In genomic region chr3:184314700-184315505, GRCh38 we compare ENCODE assay signal across 8 cellular contexts. TPM values are rescaled to one million over a fixed set of nuclear protein-coding genes. Genes with fewer than 3 reads are reported as not detected.
DNase-seq lines count a peak whose midpoint lies in the region; ATAC-seq, FAIRE-seq and TF ChIP-seq lines count a peak whose summit lies in the region.

No MANE protein-coding gene starts in this region.

- TF ChIP-seq POLR2A in K562 (conservative IDR thresholded peaks at IDR 0.05) = no peak

- no TSS peak for BruUV-seq in K562 (replicated peaks; lab: Mats Ljungman, UMichigan)

- intact Hi-C loops in K562 (cut with micrococcal nuclease) = loop anchor here (2.0 kb wide), 1 partner anchor 16 kb away; the partner anchor contains the start of gene PSMD2

- DNase-seq in HuH-7.5 (ENCODE audit: low spot score) (peak; percentile 57), T-helper 22 cell (ENCODE audit: low read depth) (peak; percentile 66), K562 (ENCODE audit: extremely low read depth in 1 of 4, low spot score in 3 of 4) (peak; percentile 70 to 86 (median 78)), NCI-H187 (lab: John Stamatoyannopoulos, UW) (no peak)

- peaks cover 20% of the 10 kb centered on the region for H3K4me1 ChIP-seq in ES-I3 (ENCODE audit: insufficient read depth, low read length)
- peaks cover 13 to 36% of the 10 kb centered on the region in 2 experiments; a peak in 4 of 5 replicates for H3K4me1 ChIP-seq in K562 (replicated peaks in 1 of 2; ENCODE audit: control insufficient read depth in 2 of 2, insufficient read depth in 2 of 2, low read length in 2 of 2)
- H3K4me1 ChIP-seq in iPS-18a (ENCODE audit: control insufficient read depth, low read depth, low read length) = peaks cover 3% of the 10 kb centered on the region
- peaks cover 40 to 45% (median 41%) of the 10 kb centered on the region in 3 donors for H3K4me1 ChIP-seq in skeletal muscle tissue (ENCODE audit: control insufficient read depth in 3 of 3, insufficient read depth in 3 of 3, low read length in 3 of 3)

- POLR2A ChIA-PET in K562 (lab: Yijun Ruan, JAX) = interaction anchor here (0.6 to 2.3 kb wide), 8 partner anchors 11 to 102 kb away, joined by 3 to 24 read pairs (median 6); partner anchors contain the start of gene PSMD2

- H3K27ac ChIP-seq in K562 (ENCODE audit: extremely low read depth, low read depth, low read length) (peak overlapping the region; percentile 94), iPS-18a (ENCODE audit: low read length) (no peak overlapping the region), skeletal muscle tissue (ENCODE audit: low read depth, low read length) (peak overlapping the region; percentile 97)

- H3K4me2 ChIP-seq in K562 (ENCODE audit: insufficient read depth, low read length) = peak overlapping the region; percentile 99

- no peak for FAIRE-seq in K562 (lab: Jason Lieb, UNC)

- H3K79me2 ChIP-seq in K562 (ENCODE audit: control insufficient read depth, insufficient read depth, low read length) = peaks cover 56% of the 10 kb centered on the region

- H3K4me3 ChIP-seq in K562 (peak overlapping the region; percentile 100), iPS-18a (ENCODE audit: low read length) (peak overlapping the region; percentile 92), skeletal muscle tissue (ENCODE audit: low read length in 3 of 3) (peak overlapping the region; percentile 72 to 93 (median 88))

- peak overlapping the region; percentile 84 for H3K9ac ChIP-seq in ES-I3 (ENCODE audit: low read depth, low read length)
- H3K9ac ChIP-seq in K562 (ENCODE audit: insufficient read depth in 1 of 2, low read depth in 2 of 2, low read length in 2 of 2) = peak overlapping the region; percentile 99 to 100
- peak overlapping the region; percentile 91 for H3K9ac ChIP-seq in iPS-18a (ENCODE audit: low read length)
- peak overlapping the region; percentile 82 to 96 (median 93) for H3K9ac ChIP-seq in skeletal muscle tissue (ENCODE audit: low read depth in 1 of 3, low read length in 3 of 3)

- no peak for TF ChIP-seq EP300 in K562 (IDR thresholded peaks at IDR 0.05; ENCODE audit: low read length)

- WGBS in K562 (ENCODE audit: insufficient coverage, low coverage, missing lambda C conversion rate) = 0% methylated on average over 19 of the region's 86 CpGs

- CTCF ChIA-PET in K562 (lab: Yijun Ruan, JAX; ENCODE audit: low intra/inter-chr PET ratio) = no interaction called here

- ATAC-seq in GM21528 (IDR thresholded peaks at IDR 0.05; ENCODE audit: low FRiP score, unreplicated experiment) (peak; percentile 36), K562 (peak; percentile 70)

- peaks cover 13% of the 10 kb centered on the region for H3K9me1 ChIP-seq in K562 (ENCODE audit: control insufficient read depth, insufficient read depth, low read length)

- H3K9me3 ChIP-seq in ES-I3 (ENCODE audit: control insufficient read depth, insufficient read depth, low read length) = no peaks in the 10 kb centered on the region
- H3K9me3 ChIP-seq in K562 (replicated peaks; ENCODE audit: control insufficient read depth, insufficient read depth, low read depth, low read length) = no peaks in the 10 kb centered on the region
- H3K9me3 ChIP-seq in iPS-18a (ENCODE audit: control insufficient read depth, low read depth, low read length) = no peaks in the 10 kb centered on the region
- H3K9me3 ChIP-seq in skeletal muscle tissue (ENCODE audit: control insufficient read depth in 3 of 3, low read length in 3 of 3) = no peaks in the 10 kb centered on the region

- H3K27me3 ChIP-seq in K562 (ENCODE audit: control insufficient read depth in 2 of 2, insufficient read depth in 2 of 2, low read length in 2 of 2) = no peaks in the 10 kb centered on the region
- no peaks in the 10 kb centered on the region for H3K27me3 ChIP-seq in iPS-18a (ENCODE audit: control insufficient read depth, insufficient read depth, low read length)
- no peaks in the 10 kb centered on the region for H3K27me3 ChIP-seq in skeletal muscle tissue (ENCODE audit: control insufficient read depth in 3 of 3, insufficient read depth in 3 of 3, low read length in 3 of 3)

- H3K36me3 ChIP-seq in ES-I3 (ENCODE audit: insufficient read depth, low read length) (peaks cover 26% of the 10 kb centered on the region), K562 (ENCODE audit: control insufficient read depth, insufficient read depth, low read length) (peaks cover 48% of the 10 kb centered on the region), iPS-18a (ENCODE audit: control insufficient read depth, low read depth, low read length) (peaks cover 29% of the 10 kb centered on the region), skeletal muscle tissue (ENCODE audit: control insufficient read depth in 3 of 3, insufficient read depth in 3 of 3, low read length in 3 of 3) (peaks cover 0 to 19% (median 11%) of the 10 kb centered on the region in 3 donors)

- no peak for TF ChIP-seq CTCF in K562 (IDR thresholded peaks at IDR 0.05 in 2 of 3, conservative IDR thresholded peaks at IDR 0.05 in 1 of 3; ENCODE audit: insufficient read depth in 2 of 3, low read depth in 1 of 3, low read length in 3 of 3)

- peaks cover 41% of the 10 kb centered on the region for H4K20me1 ChIP-seq in K562 (replicated peaks; ENCODE audit: control insufficient read depth, insufficient read depth, low read length)

- TF ChIP-seq RAD21 in K562 (CRISPR knock-in tag; conservative IDR thresholded peaks at IDR 0.05 in 1 of 2, IDR thresholded peaks at IDR 0.05 in 1 of 2) = no peak

- H2AFZ ChIP-seq in K562 (ENCODE audit: low read depth, low read length) = no peak overlapping the region

- in situ Hi-C loops in K562 (cut with MboI) = no loop called here

RNA-seq across cellular contexts. Expression of gene EIF4G1, which starts 0.5 kb away (rescaled TPM):
- 281 and 575 TPM in 2 replicates for total RNA-seq in K562 (2011; cell fraction: chromatin; rRNA removed; ENCODE audit: low replicate concordance)
- total RNA-seq in K562 (2011; cell fraction: nucleolus; rRNA removed) = 207 and 253 TPM in 2 replicates
- 202 and 220 TPM in 2 replicates for total RNA-seq in K562 (2011; cell fraction: nucleoplasm; rRNA removed)
- total RNA-seq in K562 (2014; rRNA removed) (299 and 324 TPM in 2 replicates), K562 (2014; rRNA removed; fragmentation: Illumina TruSeq; extraction: Trizol) (117 and 129 TPM in 2 replicates), K562 (2015; rRNA removed; fragmentation: Illumina TruSeq; extraction: Trizol) (141 and 154 TPM in 2 replicates), K562 (2021) (493 and 505 TPM in 2 replicates), skeletal muscle tissue (162 TPM)
- polyA plus RNA-seq in K562 (2011; rRNA removed) (155 and 197 TPM in 2 replicates), K562 (2014; fragmentation: Illumina TruSeq; extraction: Trizol) (343 and 378 TPM in 2 replicates), K562 (2014; fragmentation: Nextera tagmentation; extraction: Ambion mirVana) (1 to 10 TPM; 4.6 to 6.5 TPM), K562 (2014; rRNA removed) (216 and 241 TPM in 2 replicates)
- polyA plus RNA-seq in K562 (2011; cell fraction: cytosol; rRNA removed) = 158 and 307 TPM in 2 replicates
- polyA plus RNA-seq in K562 (2011; cell fraction: nucleus; rRNA removed) = 252 and 363 TPM in 2 replicates
- polyA plus RNA-seq in K562 (2012) = 182 and 302 TPM in 2 replicates
- polyA minus RNA-seq in K562 (2011; rRNA and poly(A)+ RNA removed) = 200 and 276 TPM in 2 replicates
- polyA minus RNA-seq in K562 (2011; cell fraction: cytosol; rRNA and poly(A)+ RNA removed) = 226 and 260 TPM in 2 replicates
- 82.8 and 104 TPM in 2 replicates for polyA minus RNA-seq in K562 (2011; cell fraction: nucleus; rRNA and poly(A)+ RNA removed)

RNA-seq across cellular contexts. Expression of gene PSMD2, which starts 15.9 kb away (rescaled TPM):
- total RNA-seq in K562 (2011; cell fraction: chromatin; rRNA removed; ENCODE audit: low replicate concordance) = 569 and 758 TPM in 2 replicates
- total RNA-seq in K562 (2011; cell fraction: nucleolus; rRNA removed) = 352 and 373 TPM in 2 replicates
- total RNA-seq in K562 (2011; cell fraction: nucleoplasm; rRNA removed) = 287 and 361 TPM in 2 replicates
- 484 and 524 TPM in 2 replicates for total RNA-seq in K562 (2014; rRNA removed)
- total RNA-seq in K562 (2014; rRNA removed; fragmentation: Illumina TruSeq; extraction: Trizol) = 257 and 258 TPM in 2 replicates
- 297 and 320 TPM in 2 replicates for total RNA-seq in K562 (2015; rRNA removed; fragmentation: Illumina TruSeq; extraction: Trizol)
- total RNA-seq in K562 (2021) = 325 and 373 TPM in 2 replicates
- polyA plus RNA-seq in K562 (2011; rRNA removed) = 283 and 295 TPM in 2 replicates
- 315 and 469 TPM in 2 replicates for polyA plus RNA-seq in K562 (2011; cell fraction: cytosol; rRNA removed)
- 330 and 385 TPM in 2 replicates for polyA plus RNA-seq in K562 (2011; cell fraction: nucleus; rRNA removed)
- 320 and 409 TPM in 2 replicates for polyA plus RNA-seq in K562 (2012)
- 313 and 341 TPM in 2 replicates for polyA plus RNA-seq in K562 (2014; fragmentation: Illumina TruSeq; extraction: Trizol)
- polyA plus RNA-seq in K562 (2014; fragmentation: Nextera tagmentation; extraction: Ambion mirVana) = 100 to 1,000 TPM; 152 to 173 TPM
- polyA plus RNA-seq in K562 (2014; rRNA removed) = 221 and 276 TPM in 2 replicates
- 414 and 507 TPM in 2 replicates for polyA minus RNA-seq in K562 (2011; rRNA and poly(A)+ RNA removed)
- 275 and 325 TPM in 2 replicates for polyA minus RNA-seq in K562 (2011; cell fraction: cytosol; rRNA and poly(A)+ RNA removed)
- 117 and 180 TPM in 2 replicates for polyA minus RNA-seq in K562 (2011; cell fraction: nucleus; rRNA and poly(A)+ RNA removed)
- 259 TPM for total RNA-seq in skeletal muscle tissue

RNA-seq across cellular contexts. Expression of gene FAM131A, which starts 22.5 kb away (rescaled TPM):
- total RNA-seq in K562 (2011; cell fraction: chromatin; rRNA removed; ENCODE audit: low replicate concordance) = 29.4 and 66.9 TPM in 2 replicates
- total RNA-seq in K562 (2011; cell fraction: nucleolus; rRNA removed) = 33.2 and 33.8 TPM in 2 replicates
- 38.1 and 45.6 TPM in 2 replicates for total RNA-seq in K562 (2011; cell fraction: nucleoplasm; rRNA removed)
- total RNA-seq in K562 (2014; rRNA removed) (11.1 and 12.9 TPM in 2 replicates), K562 (2014; rRNA removed; fragmentation: Illumina TruSeq; extraction: Trizol) (2.8 and 3.6 TPM in 2 replicates), K562 (2015; rRNA removed; fragmentation: Illumina TruSeq; extraction: Trizol) (4.3 and 5.3 TPM in 2 replicates), K562 (2021) (8.9 and 9.1 TPM in 2 replicates), skeletal muscle tissue (9.4 TPM)
- polyA plus RNA-seq in K562 (2011; rRNA removed) (11.0 and 11.7 TPM in 2 replicates), K562 (2014; fragmentation: Illumina TruSeq; extraction: Trizol) (3.8 and 5.1 TPM in 2 replicates), K562 (2014; fragmentation: Nextera tagmentation; extraction: Ambion mirVana) (1 to 10 TPM in 1 of 2 experiments, under 1 TPM in 1; 0.48 to 1.4 TPM), K562 (2014; rRNA removed) (9.4 and 9.8 TPM in 2 replicates)
- polyA plus RNA-seq in K562 (2011; cell fraction: cytosol; rRNA removed) = 16.4 and 28.8 TPM in 2 replicates
- polyA plus RNA-seq in K562 (2011; cell fraction: nucleus; rRNA removed) = 22.8 and 31.3 TPM in 2 replicates
- 7.3 and 11.6 TPM in 2 replicates for polyA plus RNA-seq in K562 (2012)
- 5.0 and 9.2 TPM in 2 replicates for polyA minus RNA-seq in K562 (2011; rRNA and poly(A)+ RNA removed)
- 5.5 and 12.1 TPM in 2 replicates for polyA minus RNA-seq in K562 (2011; cell fraction: cytosol; rRNA and poly(A)+ RNA removed)
- 5.3 and 8.0 TPM in 2 replicates for polyA minus RNA-seq in K562 (2011; cell fraction: nucleus; rRNA and poly(A)+ RNA removed)

RNA-seq across cellular contexts. Expression of gene ECE2, which starts 39.1 kb away (rescaled TPM):
- total RNA-seq in K562 (2011; cell fraction: chromatin; rRNA removed; ENCODE audit: low replicate concordance) = not detected in 2 replicates
- not detected in 2 replicates for total RNA-seq in K562 (2011; cell fraction: nucleolus; rRNA removed)
- total RNA-seq in K562 (2011; cell fraction: nucleoplasm; rRNA removed) = 0.15 TPM in 1 of 2 replicates, not detected in the other
- total RNA-seq in K562 (2014; rRNA removed) = not detected in 2 replicates
- total RNA-seq in K562 (2014; rRNA removed; fragmentation: Illumina TruSeq; extraction: Trizol) = not detected in 2 replicates
- total RNA-seq in K562 (2015; rRNA removed; fragmentation: Illumina TruSeq; extraction: Trizol) = not detected in 2 replicates
- not detected in 2 replicates for total RNA-seq in K562 (2021)
- polyA plus RNA-seq in K562 (2011; rRNA removed) = not detected in 2 replicates
- 0.03 TPM in 1 of 2 replicates, not detected in the other for polyA plus RNA-seq in K562 (2011; cell fraction: cytosol; rRNA removed)
- polyA plus RNA-seq in K562 (2011; cell fraction: nucleus; rRNA removed) = 0.06 TPM in 1 of 2 replicates, not detected in the other
- polyA plus RNA-seq in K562 (2012) = not detected in 2 replicates
- polyA plus RNA-seq in K562 (2014; fragmentation: Illumina TruSeq; extraction: Trizol) = not detected in 2 replicates
- polyA plus RNA-seq in K562 (2014; fragmentation: Nextera tagmentation; extraction: Ambion mirVana) = not detected
- not detected in 2 replicates for polyA plus RNA-seq in K562 (2014; rRNA removed)
- polyA minus RNA-seq in K562 (2011; rRNA and poly(A)+ RNA removed) = not detected in 2 replicates
- polyA minus RNA-seq in K562 (2011; cell fraction: cytosol; rRNA and poly(A)+ RNA removed) = not detected in 2 replicates
- not detected in 2 replicates for polyA minus RNA-seq in K562 (2011; cell fraction: nucleus; rRNA and poly(A)+ RNA removed)
- total RNA-seq in skeletal muscle tissue = not detected

RNA-seq across cellular contexts. Expression of gene CLCN2, which starts 46.5 kb away (rescaled TPM):
- total RNA-seq in K562 (2011; cell fraction: chromatin; rRNA removed; ENCODE audit: low replicate concordance) = 48.8 and 135 TPM in 2 replicates
- total RNA-seq in K562 (2011; cell fraction: nucleolus; rRNA removed) = 68.7 and 80.4 TPM in 2 replicates
- total RNA-seq in K562 (2011; cell fraction: nucleoplasm; rRNA removed) = 60.3 and 66.2 TPM in 2 replicates
- total RNA-seq in K562 (2014; rRNA removed) = 8.9 and 12.9 TPM in 2 replicates
- 4.1 and 5.2 TPM in 2 replicates for total RNA-seq in K562 (2014; rRNA removed; fragmentation: Illumina TruSeq; extraction: Trizol)
- 6.9 TPM in 2 replicates for total RNA-seq in K562 (2015; rRNA removed; fragmentation: Illumina TruSeq; extraction: Trizol)
- total RNA-seq in K562 (2021) = 13.5 and 14.0 TPM in 2 replicates
- 5.7 and 10.9 TPM in 2 replicates for polyA plus RNA-seq in K562 (2011; rRNA removed)
- polyA plus RNA-seq in K562 (2011; cell fraction: cytosol; rRNA removed) = 5.9 and 9.1 TPM in 2 replicates
- polyA plus RNA-seq in K562 (2011; cell fraction: nucleus; rRNA removed) = 58.7 and 74.2 TPM in 2 replicates
- 9.7 and 11.6 TPM in 2 replicates for polyA plus RNA-seq in K562 (2012)
- polyA plus RNA-seq in K562 (2014; fragmentation: Illumina TruSeq; extraction: Trizol) = 9.4 and 10.2 TPM in 2 replicates
- polyA plus RNA-seq in K562 (2014; fragmentation: Nextera tagmentation; extraction: Ambion mirVana) = under 1 TPM; 0.10 to 0.39 TPM
- 12.8 and 14.4 TPM in 2 replicates for polyA plus RNA-seq in K562 (2014; rRNA removed)
- 7.4 and 9.0 TPM in 2 replicates for polyA minus RNA-seq in K562 (2011; rRNA and poly(A)+ RNA removed)
- polyA minus RNA-seq in K562 (2011; cell fraction: cytosol; rRNA and poly(A)+ RNA removed) = 6.6 and 7.6 TPM in 2 replicates
- 30.6 and 37.0 TPM in 2 replicates for polyA minus RNA-seq in K562 (2011; cell fraction: nucleus; rRNA and poly(A)+ RNA removed)
- total RNA-seq in skeletal muscle tissue = 2.6 TPM

Comparison
In these comparisons a context has a peak if more than half of its experiments do, and no peak if none do; other contexts are left out.
1. DNase-seq: peak in HuH-7.5 (single experiment), T-helper 22 cell (single experiment) and K562 (4 of 4); none in NCI-H187 (0 of 2).
2. Peak in every context shown above with its lines, with median percentiles within 50 percentile points of each other: H3K9ac ChIP-seq and H3K4me3 ChIP-seq.